17 cellular contexts compared by ENCODE assay signal in the genomic region with DNA sequence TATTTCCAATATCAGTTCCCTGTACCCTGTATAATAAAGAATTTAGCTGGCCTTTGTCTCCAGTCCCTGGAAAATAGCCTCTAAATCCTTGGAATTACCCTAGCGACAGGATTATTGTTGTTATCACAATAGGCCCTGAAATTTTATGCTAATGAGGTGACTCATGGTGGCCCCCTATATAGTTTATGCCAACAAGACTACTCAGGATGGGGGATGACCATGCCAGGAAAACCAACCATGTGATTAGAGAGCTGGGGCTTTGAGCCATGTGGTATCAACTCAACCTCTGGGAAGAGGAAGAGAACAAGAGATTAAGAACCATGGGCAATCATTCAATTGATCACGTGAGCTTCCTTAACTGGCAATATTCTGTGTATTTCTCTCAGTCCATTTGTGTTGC.
DNase-seq lines count a peak whose midpoint lies in the region; ATAC-seq, FAIRE-seq and TF ChIP-seq lines count a peak whose summit lies in the region.
"Had no signal": no experiment of that assay in that cellular context is flagged by ENCODE, and none has a peak within 500 bp of the region (broad histone marks: within the 10 kb centered on the region; RNA-seq: fewer than 3 reads in every experiment).

No MANE protein-coding gene starts in this region.

- H3K36me3 ChIP-seq in HAP-1 (replicated peaks) (peaks cover 5% of the 10 kb centered on the region; the same call in 1 of the 2 replicates), endothelial cell of umbilical vein (ENCODE audit: control insufficient read depth in 2 of 2, extremely low read depth in 1 of 2, insufficient read depth in 2 of 2, low read length in 2 of 2) (peaks cover 2 to 5% of the 10 kb centered on the region in 2 experiments)

- H3K4me1 ChIP-seq in HAP-1 (peaks cover 28% of the 10 kb centered on the region), endothelial cell of umbilical vein (ENCODE audit: control insufficient read depth, extremely low read depth, insufficient read depth, low read length) (no peaks in the 10 kb centered on the region)

- H3K4me3 ChIP-seq in HAP-1 (no peak overlapping the region), endothelial cell of umbilical vein (replicated peaks in 1 of 3; ENCODE audit: insufficient read depth in 1 of 3, low read depth in 1 of 3, low read length in 3 of 3) (no peak overlapping the region)

- no peak for ATAC-seq in HG03378 (IDR thresholded peaks at IDR 0.05; ENCODE audit: unreplicated experiment)
- ATAC-seq: CD8-positive, alpha-beta T cell; HCT116; Right ventricle myocardium inferior had no signal

- no peaks in the 10 kb centered on the region for H3K9me1 ChIP-seq in endothelial cell of umbilical vein (replicated peaks; ENCODE audit: control insufficient read depth, extremely low read depth, insufficient read depth, low read length)

- no peaks in the 10 kb centered on the region for H3K9me3 ChIP-seq in HAP-1
- H3K9me3 ChIP-seq in endothelial cell of umbilical vein (replicated peaks; ENCODE audit: control insufficient read depth, insufficient read depth, low read length) = no peaks in the 10 kb centered on the region
- H3K9me3 ChIP-seq: BE2C, SK-N-SH had no signal

- no peaks in the 10 kb centered on the region for H3K79me2 ChIP-seq in endothelial cell of umbilical vein (ENCODE audit: control insufficient read depth, insufficient read depth, low read length)

- dilution Hi-C loops in endothelial cell of umbilical vein (cut with MboI; ENCODE audit: extremely low pct_ligation_motif_present, low sequenced_read_pairs) = no loop called here

- H2AFZ ChIP-seq in endothelial cell of umbilical vein (ENCODE audit: low read depth, low read length) = no peak overlapping the region

- H3K9ac ChIP-seq in endothelial cell of umbilical vein (replicated peaks; ENCODE audit: extremely low read depth, insufficient read depth, low read length) = no peak overlapping the region
- H3K9ac ChIP-seq: SK-N-SH had no signal

- no peak overlapping the region for H3K27ac ChIP-seq in endothelial cell of umbilical vein (ENCODE audit: insufficient read depth, low read depth, low read length)

- no TSS peak for BruUV-seq in endothelial cell of umbilical vein (replicated peaks; lab: Mats Ljungman, UMichigan)

- CTCF ChIA-PET in endothelial cell of umbilical vein (lab: Charles Lee) = interaction anchor here (0.9 to 1.3 kb wide), 3 partner anchors 10 to 58 kb away, joined by 3 to 5 read pairs (median 3); no protein-coding TSS in a partner anchor

- POLR2A ChIA-PET in endothelial cell of umbilical vein (lab: Charles Lee) = no interaction called here

- no peak overlapping the region for H3K4me2 ChIP-seq in endothelial cell of umbilical vein (ENCODE audit: insufficient read depth, low read length)
- H3K4me2 ChIP-seq: SK-N-SH had no signal

- intact Hi-C loops in endothelial cell of umbilical vein (cut with micrococcal nuclease) = no loop called here

- in situ Hi-C loops in HAP-1 (cut with MboI; ENCODE audit: low sequenced_read_pairs) = no loop called here

- DNase-seq in HAP-1 (ENCODE audit: low spot score in 2 of 2) = peak; percentile 63 to 86
- DNase-seq in amniotic epithelial cell (ENCODE audit: low read depth) = peak; percentile 24
- DNase-seq in endothelial cell of umbilical vein (ENCODE audit: low read depth, low spot score) = peak; percentile 75
- DNase-seq in pulmonary artery endothelial cell (ENCODE audit: low read depth, low spot score) = peak; percentile 58
- DNase-seq in AG08395 (ENCODE audit: low spot score) = no peak
- no peak for DNase-seq in NCI-H1105 (lab: John Stamatoyannopoulos, UW)
- DNase-seq in DMS79 treated with DMSO at 0.1 percent for 48 hours (lab: John Stamatoyannopoulos, UW) = no peak
- DNase-seq: BE2C; CD8-positive, alpha-beta T cell; NCI-H1048; NCI-H446; NCI-H748 treated with DMSO at 0.1 percent for 48 hours; SK-N-SH had no signal

- no peaks in the 10 kb centered on the region for H4K20me1 ChIP-seq in endothelial cell of umbilical vein (replicated peaks; ENCODE audit: control insufficient read depth, extremely low read depth, insufficient read depth, low read length)

- TF ChIP-seq CTCF in endothelial cell of umbilical vein (IDR thresholded peaks at IDR 0.05; ENCODE audit: extremely low read depth in 1 of 2, insufficient read depth in 1 of 2, low read depth in 1 of 2, low read length in 2 of 2) = no peak

- no peak for TF ChIP-seq POLR2A in endothelial cell of umbilical vein (IDR thresholded peaks at IDR 0.05; ENCODE audit: low read depth, low read length)

- H3K27me3 ChIP-seq in HAP-1 (ENCODE audit: low read depth) (no peaks in the 10 kb centered on the region), endothelial cell of umbilical vein (ENCODE audit: control insufficient read depth in 2 of 2, insufficient read depth in 2 of 2, low read length in 2 of 2) (no peaks in the 10 kb centered on the region)
- H3K27me3 ChIP-seq: BE2C had no signal

- no peak for FAIRE-seq in endothelial cell of umbilical vein (lab: Jason Lieb, UNC)
- FAIRE-seq: HTR-8/SVneo had no signal

TF ChIP-seq in endothelial cell of umbilical vein, 7 proteins besides CTCF, POLR2A, EP300 and RAD21:
- no peak for TF ChIP-seq POLR2AphosphoS5 (IDR thresholded peaks at IDR 0.05; ENCODE audit: insufficient read depth, low read depth, low read length)
- TF ChIP-seq, protein P1, sequence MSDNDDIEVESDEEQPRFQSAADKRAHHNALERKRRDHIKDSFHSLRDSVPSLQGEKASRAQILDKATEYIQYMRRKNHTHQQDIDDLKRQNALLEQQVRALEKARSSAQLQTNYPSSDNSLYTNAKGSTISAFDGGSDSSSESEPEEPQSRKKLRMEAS (IDR thresholded peaks at IDR 0.05; ENCODE audit: insufficient read depth, insufficient read length) = peak; percentile 64
- no peak for TF ChIP-seq EZH2 (IDR thresholded peaks at IDR 0.05; ENCODE audit: borderline replicate concordance, low read depth, low read length, severe bottlenecking)
- TF ChIP-seq FOS (IDR thresholded peaks at IDR 0.05; ENCODE audit: borderline replicate concordance, insufficient read depth, low read length) = no peak
- TF ChIP-seq JUN (IDR thresholded peaks at IDR 0.05; ENCODE audit: borderline replicate concordance, insufficient read depth, insufficient read length, low read depth) = peak; percentile 56

Comparison
In these comparisons a context has a peak if more than half of its experiments do, and no peak if none do; other contexts are left out.
1. DNase-seq: peak in HAP-1 (2 of 2), amniotic epithelial cell (single experiment), endothelial cell of umbilical vein (single experiment) and pulmonary artery endothelial cell (single experiment); none in AG08395 (single experiment), NCI-H1105 (single experiment) and DMS79 treated with DMSO at 0.1 percent for 48 hours (single experiment).